32 cellular contexts compared by ENCODE assay signal in genomic region chr7:138308116-138308515, GRCh38.
"Had no signal": no experiment of that assay in that cellular context is flagged by ENCODE, and none has a peak within 500 bp of the region (broad histone marks: within the 10 kb centered on the region; RNA-seq: fewer than 3 reads in every experiment).

No MANE protein-coding gene starts in this region.

- H3K36me3 ChIP-seq: adrenal gland, brain microvascular endothelial cell, breast epithelium had no signal

- H3K4me1 ChIP-seq: adrenal gland, body of pancreas, breast epithelium had no signal

- H3K27me3 ChIP-seq: adrenal gland, body of pancreas, brain microvascular endothelial cell, breast epithelium had no signal

- H3K27ac ChIP-seq: adrenal gland, body of pancreas, brain microvascular endothelial cell, breast epithelium, VCaP had no signal

- ATAC-seq: activated CD8-positive, alpha-beta T cell treated with anti-CD3 and anti-CD28 coated beads for 36 hours; activated naive CD4-positive, alpha-beta T cell treated with anti-CD3 and anti-CD28 coated beads, Interleukin-2, amount 50 U/mL, for 72 hours; activated T-cell treated with anti-CD3 and anti-CD28 coated beads, Interleukin-2, amount 50 U/mL, for 4 hours; activated T-cell treated with anti-CD3 and anti-CD28 coated beads, Interleukin-2, amount 50 U/mL, for 72 hours; activated T-helper 17 cell treated with anti-CD3 and anti-CD28 coated beads, Interleukin-2, amount 50 U/mL, for 72 hours; body of pancreas had no signal

- H3K4me3 ChIP-seq: adrenal gland, body of pancreas, breast epithelium had no signal

- DNase-seq: activated B cell treated with CpG ODN at 0.5 μM for 24 hours; activated CD4-positive, alpha-beta memory T cell treated with anti-CD3 and anti-CD28 coated beads for 36 hours; activated CD4-positive, alpha-beta T cell treated with anti-CD3 and anti-CD28 coated beads for 4 hours; activated CD4-positive, alpha-beta T cell treated with anti-CD3 and anti-CD28 coated beads, Interleukin-2, amount 10 ng/mL, durations not matched to agents 24 days and 14 days; activated CD4-positive, alpha-beta T cell treated with anti-CD3 and anti-CD28 coated beads, Interleukin-2, amount 50 U/mL, for 1 hour; activated CD4-positive, alpha-beta T cell treated with anti-CD3 and anti-CD28 coated beads, Interleukin-2, amount 50 U/mL, for 4 hours; activated CD4-positive, CD25-positive, alpha-beta regulatory T cell treated with anti-CD3 and anti-CD28 coated beads, Interleukin-2, amount 50 U/mL, for 72 hours; activated CD8-positive, alpha-beta memory T cell treated with anti-CD3 and anti-CD28 coated beads, Interleukin-2, amount 50 U/mL, for 4 hours; activated CD8-positive, alpha-beta T cell treated with anti-CD3 and anti-CD28 coated beads for 36 hours; activated effector memory CD4-positive, alpha-beta T cell treated with anti-CD3 and anti-CD28 coated beads, Interleukin-2, amount 50 U/mL, for 16 hours; activated gamma-delta T cell treated with Interleukin-2 at 50 U/mL for 16 hours; activated naive CD4-positive, alpha-beta T cell; activated naive CD4-positive, alpha-beta T cell treated with anti-CD3 and anti-CD28 coated beads for 36 hours; activated naive CD4-positive, alpha-beta T cell treated with anti-CD3 and anti-CD28 coated beads, Interleukin-2, amount 50 U/mL, for 16 hours; activated naive CD8-positive, alpha-beta T cell treated with anti-CD3 and anti-CD28 coated beads for 36 hours; activated T-cell treated with anti-CD3 and anti-CD28 coated beads for 4 hours; activated T-cell treated with anti-CD3 and anti-CD28 coated beads, Interleukin-2, amount 50 U/mL, for 1 hour; activated T-cell treated with anti-CD3 and anti-CD28 coated beads, Interleukin-2, amount 50 U/mL, for 4 hours; activated T-cell treated with anti-CD3 and anti-CD28 coated beads, Interleukin-2, amount 50 U/mL, for 72 hours; adrenal gland; amniotic stem cell; aorta; body of pancreas; brain microvascular endothelial cell; central memory CD4-positive, alpha-beta T cell; T-helper 1 cell; T-helper 2 cell; T-helper 9 cell had no signal
